In genomic region chr9:107730691-107731090, GRCh38 we compare ENCODE assay signal across 23 cellular contexts.
"Had no signal": no experiment of that assay in that cellular context is flagged by ENCODE, and none has a peak within 500 bp of the region (broad histone marks: within the 10 kb centered on the region; RNA-seq: fewer than 3 reads in every experiment).

No MANE protein-coding gene starts in this region.

- H3K36me3 ChIP-seq: ascending aorta had no signal

- H3K36me3 Mint-ChIP-seq: activated naive CD4-positive, alpha-beta T cell treated with anti-CD3 and anti-CD28 coated beads, Interleukin-2, amount 50 U/mL, for 72 hours had no signal

- DNase-seq: activated CD4-positive, alpha-beta T cell treated with anti-CD3 and anti-CD28 coated beads for 4 hours; activated CD8-positive, alpha-beta memory T cell treated with anti-CD3 and anti-CD28 coated beads, Interleukin-2, amount 50 U/mL, for 4 hours; activated CD8-positive, alpha-beta T cell treated with anti-CD3 and anti-CD28 coated beads for 36 hours; activated effector memory CD4-positive, alpha-beta T cell treated with Interleukin-2 at 50 U/mL for 16 hours; activated naive CD4-positive, alpha-beta T cell; activated naive CD8-positive, alpha-beta T cell treated with anti-CD3 and anti-CD28 coated beads, Interleukin-2, amount 50 U/mL, for 24 hours; activated T-cell treated with anti-CD3 and anti-CD28 coated beads, Interleukin-2, amount 50 U/mL, for 1 hour; amniotic stem cell; Karpas-422; NCI-H1105 treated with DMSO at 0.1 percent for 48 hours; NCI-H1436 treated with DMSO at 0.1 percent for 48 hours; NCI-H1930; NCI-H345; NCI-H510A treated with DMSO at 0.1 percent for 48 hours; NCI-H774; SHP77 had no signal

- H3K4me3 ChIP-seq: ascending aorta, body of pancreas, K562 had no signal

- H3K4me3 Mint-ChIP-seq: activated CD8-positive, alpha-beta T cell treated with anti-CD3 and anti-CD28 coated beads for 36 hours; activated naive CD8-positive, alpha-beta T cell treated with anti-CD3 and anti-CD28 coated beads, Interleukin-2, amount 50 U/mL, for 24 hours; central memory CD8-positive, alpha-beta T cell; T-helper 1 cell treated with Interleukin-12 subunit alpha and Interleukin-12 subunit beta and Interleukin-4 antibody, amounts not matched to agents 30 μg/mL and 1 μg/mL, for 36 hours had no signal

- H3K27ac Mint-ChIP-seq: activated CD8-positive, alpha-beta T cell treated with anti-CD3 and anti-CD28 coated beads for 36 hours; activated naive CD4-positive, alpha-beta T cell treated with anti-CD3 and anti-CD28 coated beads, Interleukin-2, amount 50 U/mL, for 72 hours; activated naive CD8-positive, alpha-beta T cell treated with anti-CD3 and anti-CD28 coated beads, Interleukin-2, amount 50 U/mL, for 24 hours; T-helper 1 cell treated with Interleukin-12 subunit alpha and Interleukin-12 subunit beta and Interleukin-4 antibody, amounts not matched to agents 30 μg/mL and 1 μg/mL, for 36 hours had no signal

- H3K4me1 Mint-ChIP-seq: activated naive CD8-positive, alpha-beta T cell treated with anti-CD3 and anti-CD28 coated beads, Interleukin-2, amount 50 U/mL, for 24 hours; central memory CD8-positive, alpha-beta T cell had no signal

- H3K27ac ChIP-seq: body of pancreas had no signal

- H3K9me3 ChIP-seq: ascending aorta, body of pancreas had no signal

- H3K27me3 Mint-ChIP-seq: activated CD8-positive, alpha-beta T cell treated with anti-CD3 and anti-CD28 coated beads for 36 hours; central memory CD8-positive, alpha-beta T cell had no signal

- H3K27me3 ChIP-seq: ascending aorta, body of pancreas had no signal

- ATAC-seq: activated CD4-positive, CD25-positive, alpha-beta regulatory T cell treated with anti-CD3 and anti-CD28 coated beads, Interleukin-2, amount 50 U/mL, for 24 hours; activated CD8-positive, alpha-beta T cell treated with anti-CD3 and anti-CD28 coated beads for 36 hours; activated naive CD4-positive, alpha-beta T cell treated with anti-CD3 and anti-CD28 coated beads, Interleukin-2, amount 50 U/mL, for 72 hours; activated naive CD8-positive, alpha-beta T cell treated with anti-CD3 and anti-CD28 coated beads, Interleukin-2, amount 50 U/mL, for 24 hours; K562 had no signal
